ENCODE assay signal across 1 cellular context in genomic region chr7:105743351-105743812, GRCh38.
TF ChIP-seq lines count a peak whose summit lies in the region.

No MANE protein-coding gene starts in this region.

TF ChIP-seq in HepG2, 621 proteins besides CTCF, POLR2A, EP300 and RAD21 (continued from another document):
- TF ChIP-seq ZNF142 (CRISPR knock-in tag; IDR thresholded peaks at IDR 0.05) (no peak), ZNF678 (CRISPR knock-in tag; IDR thresholded peaks at IDR 0.05) (no peak)
